Comparison of ENCODE assay signal across 26 cellular contexts in the genomic region with DNA sequence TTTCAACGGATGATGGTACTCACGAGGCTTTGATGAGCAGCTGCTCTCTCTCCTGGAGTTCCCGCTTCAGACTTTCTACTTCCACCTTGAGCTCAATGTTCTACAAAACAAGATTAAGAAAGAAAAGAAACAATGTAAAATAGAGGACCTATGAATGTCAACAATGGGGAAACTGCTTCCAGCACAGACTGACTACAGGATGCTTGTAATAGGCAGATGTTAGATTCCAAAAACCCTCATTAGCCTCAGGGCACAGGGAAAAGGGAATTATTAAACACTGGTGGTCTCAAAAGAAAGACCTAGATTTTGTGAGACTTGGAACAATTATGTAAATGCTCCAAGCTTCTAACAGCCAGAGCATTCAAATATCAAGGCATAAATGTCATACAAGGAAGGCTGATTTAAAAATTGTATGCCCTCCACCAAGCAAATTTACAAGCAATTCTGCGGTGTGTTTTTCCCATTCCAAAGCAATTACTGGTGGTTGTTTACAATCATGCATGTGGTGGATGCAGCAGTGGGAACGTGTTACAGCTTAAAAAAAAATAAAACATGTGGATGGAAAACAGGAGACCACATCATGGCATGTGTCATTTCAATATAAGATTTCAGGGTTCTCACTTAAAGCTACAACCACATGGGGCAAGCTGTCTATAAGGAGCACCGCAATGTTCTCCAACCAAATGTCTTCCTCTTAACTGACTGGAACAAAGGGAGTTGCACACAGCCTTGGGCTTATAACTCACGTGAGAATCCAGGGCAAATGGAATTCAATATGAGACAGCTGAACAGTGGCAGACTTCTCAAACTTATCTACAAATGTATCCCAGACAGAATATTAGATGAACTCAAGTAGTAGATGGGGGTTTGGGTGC.
"Had no signal": no experiment of that assay in that cellular context is flagged by ENCODE, and none has a peak within 500 bp of the region (broad histone marks: within the 10 kb centered on the region; RNA-seq: fewer than 3 reads in every experiment).

No MANE protein-coding gene starts in this region.

- H3K4me2 ChIP-seq: smooth muscle cell had no signal

- H3K27ac ChIP-seq: adrenal gland, colonic mucosa, dorsolateral prefrontal cortex, heart right ventricle, stomach had no signal

- H3K4me1 Mint-ChIP-seq: activated CD4-positive, alpha-beta memory T cell treated with anti-CD3 and anti-CD28 coated beads, Interleukin-2, amount 10 ng/mL, durations not matched to agents 7 days and 5 days; memory B cell; stimulated activated memory B cell treated with anti-CD40 and anti-IgM and Interleukin-4, amounts not matched to agents 10 μg/mL and 1 μg/mL and 100 μg/mL, for 72 hours had no signal

- H3K27me3 Mint-ChIP-seq: activated CD4-positive, alpha-beta memory T cell treated with anti-CD3 and anti-CD28 coated beads, Interleukin-2, amount 10 ng/mL, durations not matched to agents 7 days and 5 days; effector memory CD8-positive, alpha-beta T cell; memory B cell; naive B cell; stimulated activated memory B cell treated with anti-CD40 and anti-IgM and Interleukin-4, amounts not matched to agents 10 μg/mL and 1 μg/mL and 100 μg/mL, for 72 hours; T-helper 17 cell had no signal

- ATAC-seq: activated naive CD4-positive, alpha-beta T cell treated with anti-CD3 and anti-CD28 coated beads, Interleukin-2, amount 50 U/mL, for 72 hours; effector memory CD8-positive, alpha-beta T cell; esophagus mucosa; heart right ventricle; sciatic nerve; stimulated activated memory B cell treated with anti-CD40 and anti-IgM and Interleukin-4, amounts not matched to agents 10 μg/mL and 1 μg/mL and 100 μg/mL, for 72 hours; T-helper 17 cell had no signal

- DNase-seq: activated CD4-positive, alpha-beta memory T cell treated with anti-CD3 and anti-CD28 coated beads, Interleukin-2, amount 10 ng/mL, durations not matched to agents 7 days and 5 days; activated CD4-positive, alpha-beta T cell treated with anti-CD3 and anti-CD28 coated beads for 48 hours; activated CD4-positive, CD25-positive, alpha-beta regulatory T cell; activated gamma-delta T cell; adrenal gland; colonic mucosa; dorsolateral prefrontal cortex; effector memory CD8-positive, alpha-beta T cell; heart right ventricle; islet precursor cell; left colon; naive B cell; occipital lobe; stimulated activated CD4-positive, alpha-beta T cell treated with anti-CD3 and anti-CD28 coated beads, Interleukin-15, amount 100 ng/mL, for 24 hours; stomach; T-helper 17 cell had no signal

- H3K9me3 Mint-ChIP-seq: activated CD4-positive, alpha-beta memory T cell treated with anti-CD3 and anti-CD28 coated beads, Interleukin-2, amount 10 ng/mL, durations not matched to agents 7 days and 5 days; activated naive CD4-positive, alpha-beta T cell treated with anti-CD3 and anti-CD28 coated beads, Interleukin-2, amount 50 U/mL, for 72 hours; activated T-helper 1 cell treated with anti-CD3 and anti-CD28 coated beads, Interleukin-12 subunit alpha, Interleukin-12 subunit beta, Interleukin-2, Interleukin-4 antibody, amounts not matched to agents 30 ng/mL and 10 ng/mL and 1 ng/mL, durations not matched to agents 14 hours and 24 hours and 36 hours; effector memory CD8-positive, alpha-beta T cell; memory B cell; naive B cell; neural crest cell; stimulated activated memory B cell treated with anti-CD40 and anti-IgM and Interleukin-4, amounts not matched to agents 10 μg/mL and 1 μg/mL and 100 μg/mL, for 72 hours had no signal

- H3K4me3 ChIP-seq: adrenal gland, colonic mucosa, dorsolateral prefrontal cortex, heart right ventricle, smooth muscle cell, stomach, suprapubic skin, tibial nerve had no signal

- H3K4me1 ChIP-seq: adrenal gland, colonic mucosa, heart right ventricle, stomach had no signal

- H3K4me3 Mint-ChIP-seq: activated CD4-positive, alpha-beta memory T cell treated with anti-CD3 and anti-CD28 coated beads, Interleukin-2, amount 10 ng/mL, durations not matched to agents 7 days and 5 days; activated T-helper 1 cell treated with anti-CD3 and anti-CD28 coated beads, Interleukin-12 subunit alpha, Interleukin-12 subunit beta, Interleukin-2, Interleukin-4 antibody, amounts not matched to agents 30 ng/mL and 10 ng/mL and 1 ng/mL, durations not matched to agents 14 hours and 24 hours and 36 hours; effector memory CD8-positive, alpha-beta T cell; memory B cell; naive B cell; neural crest cell; stimulated activated memory B cell treated with anti-CD40 and anti-IgM and Interleukin-4, amounts not matched to agents 10 μg/mL and 1 μg/mL and 100 μg/mL, for 72 hours; T-helper 17 cell had no signal

- H3K27ac Mint-ChIP-seq: activated CD4-positive, alpha-beta memory T cell treated with anti-CD3 and anti-CD28 coated beads, Interleukin-2, amount 10 ng/mL, durations not matched to agents 7 days and 5 days; activated T-helper 1 cell treated with anti-CD3 and anti-CD28 coated beads, Interleukin-12 subunit alpha, Interleukin-12 subunit beta, Interleukin-2, Interleukin-4 antibody, amounts not matched to agents 30 ng/mL and 10 ng/mL and 1 ng/mL, durations not matched to agents 14 hours and 24 hours and 36 hours; memory B cell; stimulated activated memory B cell treated with anti-CD40 and anti-IgM and Interleukin-4, amounts not matched to agents 10 μg/mL and 1 μg/mL and 100 μg/mL, for 72 hours had no signal

- H3K9me3 ChIP-seq: adrenal gland, colonic mucosa, heart right ventricle, stomach, suprapubic skin, tibial nerve had no signal

- H3K27me3 ChIP-seq: adrenal gland, colonic mucosa, dorsolateral prefrontal cortex, heart right ventricle, stomach, suprapubic skin, tibial nerve had no signal

- H3K36me3 ChIP-seq: colonic mucosa had no signal
